ENCODE assay signal across 34 cellular contexts in the genomic region with DNA sequence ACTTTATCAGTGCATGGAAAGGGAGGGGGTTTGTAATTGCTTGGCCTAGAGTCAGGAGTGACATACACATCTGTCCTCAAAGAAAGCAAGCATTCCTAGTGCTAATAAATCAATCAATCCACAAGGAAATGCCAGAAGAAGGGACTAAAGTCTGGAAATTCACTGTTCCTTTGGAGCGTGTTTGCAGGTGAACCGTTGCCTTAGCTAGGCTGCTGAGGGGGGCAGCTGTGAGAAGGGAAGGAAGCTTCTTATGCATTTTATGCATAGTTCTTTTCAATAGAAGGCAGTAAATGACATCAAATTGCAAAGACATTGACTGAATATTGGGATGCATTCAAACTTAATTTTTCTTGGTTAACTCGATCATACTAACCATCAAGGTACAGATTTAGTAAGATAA.
"Had no signal": no experiment of that assay in that cellular context is flagged by ENCODE, and none has a peak within 500 bp of the region (broad histone marks: within the 10 kb centered on the region; RNA-seq: fewer than 3 reads in every experiment).

No MANE protein-coding gene starts in this region.

- H3K9me3 ChIP-seq: colonic mucosa, gastrocnemius medialis, mucosa of descending colon, pancreas, prostate gland, sigmoid colon, vagina had no signal

- H3K4me3 ChIP-seq: colonic mucosa, dorsolateral prefrontal cortex, gastrocnemius medialis, hepatocyte, left ventricle myocardium inferior, lung, mucosa of descending colon, pancreas, prostate gland, sigmoid colon, vagina had no signal

- ATAC-seq: activated CD8-positive, alpha-beta memory T cell treated with anti-CD3 and anti-CD28 coated beads, Interleukin-2, amount 10 ng/mL, durations not matched to agents 7 days and 5 days; activated CD8-positive, alpha-beta T cell treated with anti-CD3 and anti-CD28 coated beads, Interleukin-2, amount 10 ng/mL, durations not matched to agents 7 days and 5 days; gastrocnemius medialis; mucosa of descending colon; natural killer cell treated with Interleukin-12 subunit alpha and Interleukin-12 subunit beta and Interleukin-15 and Interleukin-18, amount 100 ng/mL, for 72 hours; pancreas; stimulated activated memory B cell treated with anti-CD40 and anti-IgM and Interleukin-4, amounts not matched to agents 10 μg/mL and 1 μg/mL and 100 μg/mL, for 72 hours; stimulated activated naive CD8-positive, alpha-beta T cell treated with anti-CD3 and anti-CD28 coated beads, Interleukin-15, amount 100 ng/mL, for 72 hours had no signal

- H3K27ac ChIP-seq: colonic mucosa, dorsolateral prefrontal cortex, gastrocnemius medialis, hepatocyte, left ventricle myocardium inferior, pancreas, prostate gland, sigmoid colon, vagina had no signal

- H3K4me1 Mint-ChIP-seq: activated B cell treated with CpG ODN at 0.5 μM for 24 hours; activated CD8-positive, alpha-beta memory T cell treated with anti-CD3 and anti-CD28 coated beads, Interleukin-2, amount 10 ng/mL, durations not matched to agents 7 days and 5 days; activated naive CD4-positive, alpha-beta T cell treated with anti-CD3 and anti-CD28 coated beads, Interleukin-2, amount 50 U/mL, for 24 hours; stimulated activated memory B cell treated with anti-CD40 and anti-IgM and Interleukin-4, amounts not matched to agents 10 μg/mL and 1 μg/mL and 100 μg/mL, for 72 hours; stimulated activated naive CD8-positive, alpha-beta T cell treated with anti-CD3 and anti-CD28 coated beads, Interleukin-15, amount 100 ng/mL, for 72 hours had no signal

- H3K4me3 Mint-ChIP-seq: activated B cell treated with CpG ODN at 0.5 μM for 24 hours; activated CD8-positive, alpha-beta memory T cell treated with anti-CD3 and anti-CD28 coated beads, Interleukin-2, amount 10 ng/mL, durations not matched to agents 7 days and 5 days; activated CD8-positive, alpha-beta T cell treated with anti-CD3 and anti-CD28 coated beads, Interleukin-2, amount 10 ng/mL, durations not matched to agents 7 days and 5 days; activated naive CD4-positive, alpha-beta T cell treated with anti-CD3 and anti-CD28 coated beads, Interleukin-2, amount 50 U/mL, for 24 hours; natural killer cell treated with Interleukin-12 subunit alpha and Interleukin-12 subunit beta and Interleukin-15 and Interleukin-18, amount 100 ng/mL, for 72 hours; stimulated activated memory B cell treated with anti-CD40 and anti-IgM and Interleukin-4, amounts not matched to agents 10 μg/mL and 1 μg/mL and 100 μg/mL, for 72 hours; stimulated activated naive CD8-positive, alpha-beta T cell treated with anti-CD3 and anti-CD28 coated beads, Interleukin-15, amount 100 ng/mL, for 72 hours; type B pancreatic cell had no signal

- H3K27me3 Mint-ChIP-seq: activated B cell treated with CpG ODN at 0.5 μM for 24 hours; activated CD8-positive, alpha-beta memory T cell treated with anti-CD3 and anti-CD28 coated beads, Interleukin-2, amount 10 ng/mL, durations not matched to agents 7 days and 5 days; activated naive CD4-positive, alpha-beta T cell treated with anti-CD3 and anti-CD28 coated beads, Interleukin-2, amount 50 U/mL, for 24 hours; natural killer cell treated with Interleukin-12 subunit alpha and Interleukin-12 subunit beta and Interleukin-15 and Interleukin-18, amount 100 ng/mL, for 72 hours; stimulated activated memory B cell treated with anti-CD40 and anti-IgM and Interleukin-4, amounts not matched to agents 10 μg/mL and 1 μg/mL and 100 μg/mL, for 72 hours; stimulated activated naive CD8-positive, alpha-beta T cell treated with anti-CD3 and anti-CD28 coated beads, Interleukin-15, amount 100 ng/mL, for 72 hours; type B pancreatic cell had no signal

- H3K79me2 ChIP-seq: hepatocyte had no signal

- H3K27me3 ChIP-seq: colonic mucosa, dorsolateral prefrontal cortex, gastrocnemius medialis, hepatocyte, pancreas, sigmoid colon, vagina had no signal

- FAIRE-seq: islet of Langerhans, pancreas, small intestine had no signal

- DNase-seq: activated B cell treated with CpG ODN at 0.5 μM for 24 hours; activated CD4-positive, alpha-beta T cell treated with anti-CD3 and anti-CD28 coated beads, Interleukin-2, amount 50 U/mL, for 1 hour; activated CD8-positive, alpha-beta memory T cell treated with anti-CD3 and anti-CD28 coated beads, Interleukin-2, amount 10 ng/mL, durations not matched to agents 7 days and 5 days; activated CD8-positive, alpha-beta T cell treated with anti-CD3 and anti-CD28 coated beads, Interleukin-2, amount 10 ng/mL, durations not matched to agents 7 days and 5 days; activated T-cell treated with anti-CD3 and anti-CD28 coated beads, Interleukin-2, amount 50 U/mL, for 48 hours; anterior cingulate cortex; colonic mucosa; dorsolateral prefrontal cortex; effector memory CD4-positive, alpha-beta T cell; erythroblast; gastrocnemius medialis; glutamatergic neuron; left ventricle myocardium inferior; mucosa of descending colon; nucleus accumbens; pancreas; retina; sigmoid colon; small intestine; stimulated activated CD4-positive, alpha-beta T cell treated with anti-CD3 and anti-CD28 coated beads, Interleukin-4, amount 100 ng/mL, for 4 hours; stimulated activated CD8-positive, alpha-beta memory T cell treated with anti-CD3 and anti-CD28 coated beads, Interleukin-4, amount 100 ng/mL, for 48 hours; stimulated activated naive CD8-positive, alpha-beta T cell treated with anti-CD3 and anti-CD28 coated beads, Interleukin-15, amount 100 ng/mL, for 72 hours; substantia nigra; T-helper 2 cell had no signal

- H3K36me3 Mint-ChIP-seq: activated CD8-positive, alpha-beta memory T cell treated with anti-CD3 and anti-CD28 coated beads, Interleukin-2, amount 10 ng/mL, durations not matched to agents 7 days and 5 days; activated naive CD4-positive, alpha-beta T cell treated with anti-CD3 and anti-CD28 coated beads, Interleukin-2, amount 50 U/mL, for 24 hours; stimulated activated memory B cell treated with anti-CD40 and anti-IgM and Interleukin-4, amounts not matched to agents 10 μg/mL and 1 μg/mL and 100 μg/mL, for 72 hours; type B pancreatic cell had no signal

- H3K4me1 ChIP-seq: colonic mucosa, gastrocnemius medialis, left ventricle myocardium inferior, pancreas, prostate gland, sigmoid colon, vagina had no signal

- H3K36me3 ChIP-seq: colonic mucosa, gastrocnemius medialis, left ventricle myocardium inferior, pancreas, prostate gland, sigmoid colon, vagina had no signal

- H3K9me3 Mint-ChIP-seq: stimulated activated memory B cell treated with anti-CD40 and anti-IgM and Interleukin-4, amounts not matched to agents 10 μg/mL and 1 μg/mL and 100 μg/mL, for 72 hours; type B pancreatic cell had no signal

- H3K27ac Mint-ChIP-seq: activated B cell treated with CpG ODN at 0.5 μM for 24 hours; activated CD8-positive, alpha-beta memory T cell treated with anti-CD3 and anti-CD28 coated beads, Interleukin-2, amount 10 ng/mL, durations not matched to agents 7 days and 5 days; activated CD8-positive, alpha-beta T cell treated with anti-CD3 and anti-CD28 coated beads, Interleukin-2, amount 10 ng/mL, durations not matched to agents 7 days and 5 days; activated naive CD4-positive, alpha-beta T cell treated with anti-CD3 and anti-CD28 coated beads, Interleukin-2, amount 50 U/mL, for 24 hours; activated T-helper 2 cell treated with anti-CD3 and anti-CD28 coated beads, Interferon-gamma antibody, Interleukin-2, Interleukin-4, amounts not matched to agents 10 μg/mL and 5 μg/mL and 100 μg/mL, durations not matched to agents 14 hours and 24 hours and 36 hours; natural killer cell treated with Interleukin-12 subunit alpha and Interleukin-12 subunit beta and Interleukin-15 and Interleukin-18, amount 100 ng/mL, for 72 hours; stimulated activated memory B cell treated with anti-CD40 and anti-IgM and Interleukin-4, amounts not matched to agents 10 μg/mL and 1 μg/mL and 100 μg/mL, for 72 hours; stimulated activated naive CD8-positive, alpha-beta T cell treated with anti-CD3 and anti-CD28 coated beads, Interleukin-15, amount 100 ng/mL, for 72 hours; type B pancreatic cell had no signal

- H3K4me2 ChIP-seq: hepatocyte had no signal

- H2AFZ ChIP-seq: hepatocyte had no signal
